In genomic region chr3:42117175-42118008, GRCh38 we compare ENCODE assay signal across 8 cellular contexts. TPM values are rescaled to one million over a fixed set of nuclear protein-coding genes. Genes with fewer than 3 reads are reported as not detected.
DNase-seq lines count a peak whose midpoint lies in the region; ATAC-seq and TF ChIP-seq lines count a peak whose summit lies in the region.

No MANE protein-coding gene starts in this region.

- TF ChIP-seq CTCF in SU-DHL-6 (IDR thresholded peaks at IDR 0.05; ENCODE audit: insufficient read depth, low read length, poor library complexity, severe bottlenecking): peak; percentile 26
- TF ChIP-seq CTCF in foreskin keratinocyte (conservative IDR thresholded peaks at IDR 0.05): peak; percentile 77
- TF ChIP-seq CTCF in progenitor cell of endocrine pancreas (IDR thresholded peaks at IDR 0.05; ENCODE audit: unreplicated experiment): peak; percentile 56

- H3K4me3 ChIP-seq in SU-DHL-6 (ENCODE audit: insufficient read depth, low read length, poor library complexity, severe bottlenecking): no peak overlapping the region

- H3F3A ChIP-seq in SU-DHL-6 (ENCODE audit: insufficient read depth): no peaks in the 10 kb centered on the region

- H3K79me2 ChIP-seq in SU-DHL-6 (ENCODE audit: insufficient read depth, low read length): peaks cover 32% of the 10 kb centered on the region

- H3K9ac ChIP-seq in SU-DHL-6 (ENCODE audit: low read length): no peak overlapping the region

- no peak overlapping the region for H3K4me2 ChIP-seq in SU-DHL-6 (ENCODE audit: low read depth, low read length, poor library complexity, severe bottlenecking)

- H3K27ac Mint-ChIP-seq in progenitor cell of endocrine pancreas: no peak overlapping the region

- DNase-seq in DMS 273 (lab: John Stamatoyannopoulos, UW; ENCODE audit: unreplicated experiment) (peak; percentile 32), DMS 273 treated with DMSO at 0.1 percent for 48 hours (lab: John Stamatoyannopoulos, UW) (no peak), foreskin keratinocyte (peak; percentile 57 to 75), progenitor cell of endocrine pancreas (ENCODE audit: low spot score, unreplicated experiment) (no peak), NCI-H748 (lab: John Stamatoyannopoulos, UW; ENCODE audit: unreplicated experiment) (no peak), CD1c-positive myeloid dendritic cell (ENCODE audit: extremely low spot score) (no peak)

- H3K9me3 ChIP-seq in SU-DHL-6 (ENCODE audit: insufficient read depth, low read length): no peaks in the 10 kb centered on the region

- no peaks in the 10 kb centered on the region for H3K9me3 Mint-ChIP-seq in progenitor cell of endocrine pancreas (ENCODE audit: low read depth)

- peaks cover 28% of the 10 kb centered on the region for H3K4me1 ChIP-seq in foreskin keratinocyte

- H3K4me1 Mint-ChIP-seq in progenitor cell of endocrine pancreas (ENCODE audit: low read depth): peaks cover 3% of the 10 kb centered on the region

- no peaks in the 10 kb centered on the region for H3K36me3 Mint-ChIP-seq in progenitor cell of endocrine pancreas (ENCODE audit: insufficient read depth)

- H3K4me3 Mint-ChIP-seq in progenitor cell of endocrine pancreas (ENCODE audit: low read depth): no peak overlapping the region

- H4K20me1 ChIP-seq in SU-DHL-6 (ENCODE audit: low read depth, low read length): no peaks in the 10 kb centered on the region

- H3K27ac ChIP-seq in SU-DHL-6 (ENCODE audit: low read depth, low read length) (0 out of 2 replicates have a peak overlapping the region, but pooled peaks have one; percentile 9), foreskin keratinocyte (peak overlapping the region; percentile 58)

- no peaks in the 10 kb centered on the region for H3K9me2 ChIP-seq in SU-DHL-6 (replicated peaks; ENCODE audit: insufficient read depth, low read length)

- peak; percentile 38 for ATAC-seq in foreskin keratinocyte
- ATAC-seq in HG02678 (IDR thresholded peaks at IDR 0.05; ENCODE audit: unreplicated experiment): no peak

- no peak overlapping the region for H2AFZ ChIP-seq in SU-DHL-6 (ENCODE audit: low read depth, low read length, severe bottlenecking)

- no peaks in the 10 kb centered on the region for H3K27me3 ChIP-seq in SU-DHL-6 (ENCODE audit: low read length)
- H3K27me3 ChIP-seq in foreskin keratinocyte: no peaks in the 10 kb centered on the region

- no peaks in the 10 kb centered on the region for H3K36me3 ChIP-seq in SU-DHL-6 (ENCODE audit: low read length)

- no peaks in the 10 kb centered on the region for H3K27me3 Mint-ChIP-seq in progenitor cell of endocrine pancreas

RNA-seq across cellular contexts. Expression of gene TRAK1, which starts 26.2 kb away (rescaled TPM):
- total RNA-seq in foreskin keratinocyte (39.9 and 40.4 TPM in 2 replicates), progenitor cell of endocrine pancreas (53.8 and 55.5 TPM in 2 replicates)
- polyA plus RNA-seq in foreskin keratinocyte: 15.5 and 16.0 TPM in 2 replicates

Comparison
In these comparisons a context has a peak if more than half of its experiments do, and no peak if none do; other contexts are left out.
1. DNase-seq: peak in DMS 273 (single experiment) and foreskin keratinocyte (2 of 2); none in DMS 273 treated with DMSO at 0.1 percent for 48 hours (single experiment), progenitor cell of endocrine pancreas (single experiment), NCI-H748 (single experiment) and CD1c-positive myeloid dendritic cell (single experiment).
2. CTCF ChIP-seq: peak in every context shown above with its lines; median percentile 77 in foreskin keratinocyte; 56 in progenitor cell of endocrine pancreas; 26 in SU-DHL-6.